Comparison of ENCODE assay signal across 28 cellular contexts in genomic region chr12:108547633-108548172, GRCh38. TPM values are rescaled to one million over a fixed set of nuclear protein-coding genes. Genes with fewer than 3 reads are reported as not detected.
DNase-seq lines count a peak whose midpoint lies in the region; ATAC-seq, FAIRE-seq and TF ChIP-seq lines count a peak whose summit lies in the region.
"Had no signal": no experiment of that assay in that cellular context is flagged by ENCODE, and none has a peak within 500 bp of the region (broad histone marks: within the 10 kb centered on the region; RNA-seq: fewer than 3 reads in every experiment).

No MANE protein-coding gene starts in this region.

- POLR2A ChIA-PET in activated CD8-positive, alpha-beta T cell treated with anti-CD3 and anti-CD28 coated beads, Interleukin-2, amount 10 ng/mL, durations not matched to agents 7 days and 5 days (lab: Charles Lee): no interaction called here
- POLR2A ChIA-PET in activated CD8-positive, alpha-beta T cell treated with anti-CD3 and anti-CD28 coated beads for 36 hours (lab: Charles Lee): interaction anchor here (2.3 kb wide), 1 partner anchor 70 kb away, joined by 8 read pairs; no protein-coding TSS in a partner anchor
- POLR2A ChIA-PET in activated B cell treated with CpG ODN at 0.5 μM for 24 hours (lab: Charles Lee): interaction anchor here (2.6 kb wide), 1 partner anchor 14 kb away, joined by 17 read pairs; the partner anchor contains the start of genes ISCU and SART3

- no peaks in the 10 kb centered on the region for H3K27me3 ChIP-seq in gastroesophageal sphincter

- H3K27ac Mint-ChIP-seq in activated CD8-positive, alpha-beta T cell treated with anti-CD3 and anti-CD28 coated beads, Interleukin-2, amount 10 ng/mL, durations not matched to agents 7 days and 5 days: no peak overlapping the region
- no peak overlapping the region for H3K27ac Mint-ChIP-seq in activated CD8-positive, alpha-beta T cell treated with anti-CD3 and anti-CD28 coated beads for 36 hours
- H3K27ac Mint-ChIP-seq in activated B cell treated with CpG ODN at 0.5 μM for 24 hours (peak overlapping the region; percentile 12), nephron progenitor cell (peak overlapping the region; percentile 74)
- H3K27ac Mint-ChIP-seq: activated naive CD4-positive, alpha-beta T cell treated with anti-CD3 and anti-CD28 coated beads, Interleukin-2, amount 10 ng/mL, durations not matched to agents 7 days and 5 days had no signal

- peaks cover 2 to 65% of the 10 kb centered on the region in 2 donors for H3K36me3 ChIP-seq in gastroesophageal sphincter

- no peak for TF ChIP-seq EP300 in gastroesophageal sphincter (IDR thresholded peaks at IDR 0.05)

- H3K36me3 Mint-ChIP-seq in activated CD8-positive, alpha-beta T cell treated with anti-CD3 and anti-CD28 coated beads, Interleukin-2, amount 10 ng/mL, durations not matched to agents 7 days and 5 days (ENCODE audit: low read depth): peaks cover 56% of the 10 kb centered on the region
- H3K36me3 Mint-ChIP-seq in activated CD8-positive, alpha-beta T cell treated with anti-CD3 and anti-CD28 coated beads for 36 hours (ENCODE audit: low read depth): peaks cover 45% of the 10 kb centered on the region
- H3K36me3 Mint-ChIP-seq in activated B cell treated with CpG ODN at 0.5 μM for 24 hours (ENCODE audit: low read depth): peaks cover 62% of the 10 kb centered on the region
- H3K36me3 Mint-ChIP-seq in nephron progenitor cell (ENCODE audit: low read depth): peaks cover 47% of the 10 kb centered on the region

- TF ChIP-seq POLR2A in GM12892 (IDR thresholded peaks at IDR 0.05; ENCODE audit: low read depth, low read length) (no peak), gastroesophageal sphincter (IDR thresholded peaks at IDR 0.05) (no peak)

- intact Hi-C loops in activated CD8-positive, alpha-beta T cell treated with anti-CD3 and anti-CD28 coated beads for 36 hours (cut with micrococcal nuclease): no loop called here
- intact Hi-C loops in activated B cell treated with CpG ODN at 0.5 μM for 24 hours (cut with micrococcal nuclease): no loop called here

- H3K4me1 Mint-ChIP-seq in activated CD8-positive, alpha-beta T cell treated with anti-CD3 and anti-CD28 coated beads, Interleukin-2, amount 10 ng/mL, durations not matched to agents 7 days and 5 days (ENCODE audit: low read depth): peaks cover 29% of the 10 kb centered on the region
- peaks cover 33% of the 10 kb centered on the region for H3K4me1 Mint-ChIP-seq in activated CD8-positive, alpha-beta T cell treated with anti-CD3 and anti-CD28 coated beads for 36 hours (ENCODE audit: low read depth)
- H3K4me1 Mint-ChIP-seq in activated B cell treated with CpG ODN at 0.5 μM for 24 hours (peaks cover 32% of the 10 kb centered on the region), nephron progenitor cell (peaks cover 1% of the 10 kb centered on the region)

- no peak for ATAC-seq in activated CD8-positive, alpha-beta T cell treated with anti-CD3 and anti-CD28 coated beads, Interleukin-2, amount 10 ng/mL, durations not matched to agents 7 days and 5 days
- no peak for ATAC-seq in activated CD8-positive, alpha-beta T cell treated with anti-CD3 and anti-CD28 coated beads for 36 hours
- ATAC-seq in activated B cell treated with CpG ODN at 0.5 μM for 24 hours (ENCODE audit: low read depth) (no peak), gastroesophageal sphincter (no peak)
- ATAC-seq: PC-3 had no signal

- no peak overlapping the region for H3K4me3 Mint-ChIP-seq in activated CD8-positive, alpha-beta T cell treated with anti-CD3 and anti-CD28 coated beads, Interleukin-2, amount 10 ng/mL, durations not matched to agents 7 days and 5 days
- H3K4me3 Mint-ChIP-seq in activated CD8-positive, alpha-beta T cell treated with anti-CD3 and anti-CD28 coated beads for 36 hours: no peak overlapping the region
- H3K4me3 Mint-ChIP-seq in activated B cell treated with CpG ODN at 0.5 μM for 24 hours (no peak overlapping the region), nephron progenitor cell (no peak overlapping the region)
- H3K4me3 Mint-ChIP-seq: activated naive CD4-positive, alpha-beta T cell treated with anti-CD3 and anti-CD28 coated beads, Interleukin-2, amount 10 ng/mL, durations not matched to agents 7 days and 5 days had no signal

- H3K4me3 ChIP-seq in gastroesophageal sphincter: no peak overlapping the region
- H3K4me3 ChIP-seq: lung, smooth muscle cell had no signal

- DNase-seq in activated CD8-positive, alpha-beta T cell treated with anti-CD3 and anti-CD28 coated beads, Interleukin-2, amount 10 ng/mL, durations not matched to agents 7 days and 5 days: peak; percentile 11
- no peak for DNase-seq in activated CD8-positive, alpha-beta T cell treated with anti-CD3 and anti-CD28 coated beads for 36 hours
- DNase-seq in GM12892 (ENCODE audit: insufficient read length) (no peak), activated B cell treated with CpG ODN at 0.5 μM for 24 hours (no peak), nephron progenitor cell (no peak), NCI-H2029 (lab: John Stamatoyannopoulos, UW) (no peak), GM10266 (ENCODE audit: extremely low spot score) (no peak)
- DNase-seq: activated naive CD4-positive, alpha-beta T cell treated with anti-CD3 and anti-CD28 coated beads, Interleukin-2, amount 10 ng/mL, durations not matched to agents 7 days and 5 days; amniotic stem cell; COR-L47; cortex of kidney; GF-D8; KBM-7; kidney; MM.1S; NCI-H1694 treated with DMSO at 0.1 percent for 48 hours; PC-3; SHP77; stimulated activated CD4-positive, alpha-beta T cell treated with anti-CD3 and anti-CD28 coated beads, Interleukin-2, amount 100 ng/mL, for 24 hours; T-helper 9 cell had no signal

- H3K27ac ChIP-seq in gastroesophageal sphincter: no peak overlapping the region

- no peaks in the 10 kb centered on the region for H3K27me3 Mint-ChIP-seq in activated CD8-positive, alpha-beta T cell treated with anti-CD3 and anti-CD28 coated beads, Interleukin-2, amount 10 ng/mL, durations not matched to agents 7 days and 5 days (ENCODE audit: low read depth)
- H3K27me3 Mint-ChIP-seq in activated CD8-positive, alpha-beta T cell treated with anti-CD3 and anti-CD28 coated beads for 36 hours: no peaks in the 10 kb centered on the region
- H3K27me3 Mint-ChIP-seq in activated B cell treated with CpG ODN at 0.5 μM for 24 hours (no peaks in the 10 kb centered on the region), nephron progenitor cell (ENCODE audit: low read depth, poor library complexity) (no peaks in the 10 kb centered on the region)
- H3K27me3 Mint-ChIP-seq: activated naive CD4-positive, alpha-beta T cell treated with anti-CD3 and anti-CD28 coated beads, Interleukin-2, amount 10 ng/mL, durations not matched to agents 7 days and 5 days had no signal

- H3K4me1 ChIP-seq in gastroesophageal sphincter: peaks cover 0 to 24% (median 0%) of the 10 kb centered on the region in 3 donors

- WGBS in gastroesophageal sphincter (ENCODE audit: low coverage in 1 of 2), 2 donors: 71 to 81% methylated on average over 10 of the region's 10 CpGs

- no peaks in the 10 kb centered on the region for H3K9me3 Mint-ChIP-seq in activated CD8-positive, alpha-beta T cell treated with anti-CD3 and anti-CD28 coated beads, Interleukin-2, amount 10 ng/mL, durations not matched to agents 7 days and 5 days (ENCODE audit: insufficient read depth)
- no peaks in the 10 kb centered on the region for H3K9me3 Mint-ChIP-seq in activated CD8-positive, alpha-beta T cell treated with anti-CD3 and anti-CD28 coated beads for 36 hours
- H3K9me3 Mint-ChIP-seq in activated B cell treated with CpG ODN at 0.5 μM for 24 hours: no peaks in the 10 kb centered on the region
- no peaks in the 10 kb centered on the region for H3K9me3 Mint-ChIP-seq in nephron progenitor cell
- H3K9me3 Mint-ChIP-seq: activated naive CD4-positive, alpha-beta T cell treated with anti-CD3 and anti-CD28 coated beads, Interleukin-2, amount 10 ng/mL, durations not matched to agents 7 days and 5 days had no signal

- CTCF ChIA-PET in activated CD8-positive, alpha-beta T cell treated with anti-CD3 and anti-CD28 coated beads, Interleukin-2, amount 10 ng/mL, durations not matched to agents 7 days and 5 days (lab: Charles Lee): no interaction called here
- CTCF ChIA-PET in activated CD8-positive, alpha-beta T cell treated with anti-CD3 and anti-CD28 coated beads for 36 hours (lab: Charles Lee): no interaction called here
- CTCF ChIA-PET in activated B cell treated with CpG ODN at 0.5 μM for 24 hours (lab: Charles Lee): interaction anchor here (1.1 kb wide), 1 partner anchor 403 kb away, joined by 3 read pairs; no protein-coding TSS in a partner anchor

- no peaks in the 10 kb centered on the region for H3K9me3 ChIP-seq in gastroesophageal sphincter

- peak; percentile 57 for FAIRE-seq in GM12892 (lab: Jason Lieb, UNC)
- FAIRE-seq: A204.1, endometrium, kidney, urothelium cell line had no signal

- no peak for TF ChIP-seq CTCF in activated CD8-positive, alpha-beta T cell treated with anti-CD3 and anti-CD28 coated beads for 36 hours (IDR thresholded peaks at IDR 0.05)
- TF ChIP-seq CTCF in activated B cell treated with CpG ODN at 0.5 μM for 24 hours (IDR thresholded peaks at IDR 0.05) (no peak), nephron progenitor cell (IDR thresholded peaks at IDR 0.05) (no peak), GM10266 (IDR thresholded peaks at IDR 0.05; ENCODE audit: control insufficient read depth, insufficient read depth, low read depth, missing control alignments) (no peak), gastroesophageal sphincter (IDR thresholded peaks at IDR 0.05) (no peak)

RNA-seq across cellular contexts. Expression of gene SART3, which starts 13.3 kb away (rescaled TPM):
- total RNA-seq in activated CD8-positive, alpha-beta T cell treated with anti-CD3 and anti-CD28 coated beads, Interleukin-2, amount 10 ng/mL, durations not matched to agents 7 days and 5 days: 10 to 100 TPM; 67.9 to 76.9 TPM
- 10 to 100 TPM; 80.1 to 81.4 TPM for total RNA-seq in activated CD8-positive, alpha-beta T cell treated with anti-CD3 and anti-CD28 coated beads for 36 hours
- polyA plus RNA-seq in GM12892 (2012; ENCODE audit: missing spikeins): 36.3 TPM
- total RNA-seq in activated B cell treated with CpG ODN at 0.5 μM for 24 hours (88.4 and 107 TPM in 2 replicates), gastroesophageal sphincter (10 to 100 TPM; 28.7 to 71.8 (median 53.2) TPM)

RNA-seq across cellular contexts. Expression of gene ISCU, which starts 14.7 kb away (rescaled TPM):
- total RNA-seq in activated CD8-positive, alpha-beta T cell treated with anti-CD3 and anti-CD28 coated beads, Interleukin-2, amount 10 ng/mL, durations not matched to agents 7 days and 5 days: 10 to 100 TPM; 58.5 to 59.5 TPM
- total RNA-seq in activated CD8-positive, alpha-beta T cell treated with anti-CD3 and anti-CD28 coated beads for 36 hours: 10 to 100 TPM; 69.4 to 70.5 TPM
- 136 TPM for polyA plus RNA-seq in GM12892 (2012; ENCODE audit: missing spikeins)
- 114 and 117 TPM in 2 replicates for total RNA-seq in activated B cell treated with CpG ODN at 0.5 μM for 24 hours
- total RNA-seq in gastroesophageal sphincter: 100 to 1,000 TPM; 220 to 299 (median 247) TPM

RNA-seq across cellular contexts. Expression of gene FICD, which starts 32.6 kb away (rescaled TPM):
- 1 to 10 TPM; 4.6 to 5.2 TPM for total RNA-seq in activated CD8-positive, alpha-beta T cell treated with anti-CD3 and anti-CD28 coated beads, Interleukin-2, amount 10 ng/mL, durations not matched to agents 7 days and 5 days
- 1 to 10 TPM; 3.4 to 3.9 TPM for total RNA-seq in activated CD8-positive, alpha-beta T cell treated with anti-CD3 and anti-CD28 coated beads for 36 hours
- polyA plus RNA-seq in GM12892 (2012; ENCODE audit: missing spikeins): 2.4 TPM
- 7.7 and 11.2 TPM in 2 replicates for total RNA-seq in activated B cell treated with CpG ODN at 0.5 μM for 24 hours
- total RNA-seq in gastroesophageal sphincter: 1 to 10 TPM; 3.3 to 8.8 (median 5.5) TPM

RNA-seq across cellular contexts. Expression of gene TMEM119, which starts 50.2 kb away (rescaled TPM):
- total RNA-seq in activated CD8-positive, alpha-beta T cell treated with anti-CD3 and anti-CD28 coated beads, Interleukin-2, amount 10 ng/mL, durations not matched to agents 7 days and 5 days: not detected
- not detected for total RNA-seq in activated CD8-positive, alpha-beta T cell treated with anti-CD3 and anti-CD28 coated beads for 36 hours
- polyA plus RNA-seq in GM12892 (2012; ENCODE audit: missing spikeins): 0.23 TPM
- total RNA-seq in activated B cell treated with CpG ODN at 0.5 μM for 24 hours: not detected in 2 replicates
- 1 to 10 TPM; 2.3 to 5.9 (median 4.5) TPM for total RNA-seq in gastroesophageal sphincter
- total RNA-seq: HT-29, PC-3, pulmonary artery endothelial cell had no signal

Comparison
In these comparisons a context has a peak if more than half of its experiments do, and no peak if none do; other contexts are left out.
1. H3K27ac Mint-ChIP-seq: peak in activated B cell treated with CpG ODN at 0.5 μM for 24 hours (single experiment) and nephron progenitor cell (single experiment); none in activated CD8-positive, alpha-beta T cell treated with anti-CD3 and anti-CD28 coated beads, Interleukin-2, amount 10 ng/mL, durations not matched to agents 7 days and 5 days (single experiment) and activated CD8-positive, alpha-beta T cell treated with anti-CD3 and anti-CD28 coated beads for 36 hours (single experiment).